In the genomic region with DNA sequence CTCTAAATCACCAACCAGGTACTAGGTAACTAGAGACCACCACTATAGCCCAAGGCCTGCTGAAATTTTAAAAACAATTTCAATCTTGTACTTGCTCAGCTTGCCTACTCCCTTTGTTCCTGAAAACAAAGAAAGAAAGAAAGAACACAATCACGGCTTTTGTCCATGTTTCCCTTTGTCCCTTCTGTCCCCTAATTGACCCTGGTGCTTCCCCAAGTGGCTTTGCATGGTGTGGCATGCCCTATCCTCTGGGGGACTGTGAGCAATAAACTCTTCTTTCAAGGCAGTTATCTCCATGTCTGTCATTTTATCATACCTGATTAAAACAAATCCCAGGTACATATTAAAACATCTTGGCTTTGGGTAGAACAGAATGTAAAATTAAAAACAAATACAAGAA, we compare ENCODE assay signal across 26 cellular contexts.
DNase-seq lines count a peak whose midpoint lies in the region; ATAC-seq, FAIRE-seq and TF ChIP-seq lines count a peak whose summit lies in the region.
"Had no signal": no experiment of that assay in that cellular context is flagged by ENCODE, and none has a peak within 500 bp of the region (broad histone marks: within the 10 kb centered on the region; RNA-seq: fewer than 3 reads in every experiment).

No MANE protein-coding gene starts in this region.

- intact Hi-C loops in Calu3 (cut with micrococcal nuclease; ENCODE audit: unreplicated experiment), result no loop called here

- H3K4me2 ChIP-seq in GM23338, result no peak overlapping the region
- H3K4me2 ChIP-seq: A549; BLaER1 treated with 17β-estradiol and CSF1 and Interleukin-3, amounts not matched to agents 10 nM and 100 nM; SK-N-SH had no signal

- no peaks in the 10 kb centered on the region for H3K79me2 ChIP-seq in GM23338 (replicated peaks; ENCODE audit: insufficient read depth)

- no peaks in the 10 kb centered on the region for H3K9me2 ChIP-seq in GM23338 (ENCODE audit: insufficient read depth)
- H3K9me2 ChIP-seq: SK-N-SH had no signal

- H3K27ac Mint-ChIP-seq in GM23338, result no peak overlapping the region
- H3K27ac Mint-ChIP-seq in endodermal cell, result no peak overlapping the region
- peak overlapping the region; percentile 59 for H3K27ac Mint-ChIP-seq in progenitor cell of endocrine pancreas
- no peak overlapping the region for H3K27ac Mint-ChIP-seq in Calu3 (ENCODE audit: unreplicated experiment)
- H3K27ac Mint-ChIP-seq: CD4-positive, alpha-beta T cell had no signal

- H3K27me3 Mint-ChIP-seq in GM23338 (ENCODE audit: insufficient read depth, low read depth, poor library complexity) (no peaks in the 10 kb centered on the region), endodermal cell (ENCODE audit: insufficient read depth) (no peaks in the 10 kb centered on the region), progenitor cell of endocrine pancreas (no peaks in the 10 kb centered on the region), Calu3 (ENCODE audit: unreplicated experiment) (no peaks in the 10 kb centered on the region)
- H3K27me3 Mint-ChIP-seq: CD4-positive, alpha-beta T cell had no signal

- no peaks in the 10 kb centered on the region for H3F3A ChIP-seq in GM23338 (replicated peaks; ENCODE audit: low read depth)

- peak; percentile 63 for DNase-seq in GM23338 (ENCODE audit: low spot score)
- DNase-seq in NCI-H1930 (lab: John Stamatoyannopoulos, UW), result peak; percentile 63 to 68
- no peak for DNase-seq in endodermal cell
- no peak for DNase-seq in progenitor cell of endocrine pancreas (ENCODE audit: low spot score, unreplicated experiment)
- DNase-seq in H54 (ENCODE audit: insufficient read length, low spot score), result no peak
- DNase-seq in Calu3, result no peak
- DNase-seq: AML-193; CD4-positive, alpha-beta T cell; DMS53; GDM1; GOT3; Karpas-422; NCI-H1092; NCI-H1417 treated with DMSO at 0.1 percent for 48 hours; NCI-H187 treated with DMSO at 0.1 percent for 48 hours; NCI-H2171 treated with DMSO at 0.1 percent for 48 hours; NCI-H345; NCI-H524; NCI-H774; SK-N-SH had no signal

- no peak overlapping the region for H2AFZ ChIP-seq in GM23338

- TF ChIP-seq CTCF in GM23338 (conservative IDR thresholded peaks at IDR 0.05; ENCODE audit: low read depth in 2 of 2), result peak in 1 of 2 experiments; percentile 34; a peak in 2 of 4 replicates
- TF ChIP-seq CTCF in endodermal cell (conservative IDR thresholded peaks at IDR 0.05), result peak; percentile 51
- no peak for TF ChIP-seq CTCF in progenitor cell of endocrine pancreas (IDR thresholded peaks at IDR 0.05; ENCODE audit: unreplicated experiment)
- no peak for TF ChIP-seq CTCF in Calu3 (IDR thresholded peaks at IDR 0.05; ENCODE audit: unreplicated experiment)

- CTCF ChIA-PET in Calu3 (lab: Charles Lee), result no interaction called here

- no peak overlapping the region for H3K9ac ChIP-seq in endodermal cell (ENCODE audit: extremely low read depth, low read length, poor library complexity, severe bottlenecking)
- H3K9ac ChIP-seq: BLaER1 treated with 17β-estradiol and CSF1 and Interleukin-3, amounts not matched to agents 10 nM and 100 nM; SK-N-SH had no signal

- H3K9me3 Mint-ChIP-seq in GM23338 (no peaks in the 10 kb centered on the region; the same call in 2 of the 3 replicates), endodermal cell (no peaks in the 10 kb centered on the region), progenitor cell of endocrine pancreas (ENCODE audit: low read depth) (peaks cover 15% of the 10 kb centered on the region), Calu3 (ENCODE audit: low read depth, unreplicated experiment) (no peaks in the 10 kb centered on the region)
- H3K9me3 Mint-ChIP-seq: CD4-positive, alpha-beta T cell had no signal

- no peak overlapping the region for H3K4me3 ChIP-seq in GM23338
- no peak overlapping the region for H3K4me3 ChIP-seq in endodermal cell (ENCODE audit: low read length)
- H3K4me3 ChIP-seq: A549; BLaER1 treated with 17β-estradiol and CSF1 and Interleukin-3, amounts not matched to agents 10 nM and 100 nM; GM12878 had no signal

- no peaks in the 10 kb centered on the region for H4K20me1 ChIP-seq in GM23338 (replicated peaks; ENCODE audit: insufficient read depth)
- H4K20me1 ChIP-seq: BLaER1 treated with 17β-estradiol and CSF1 and Interleukin-3, amounts not matched to agents 10 nM and 100 nM had no signal

- TF ChIP-seq POLR2A in H54 (IDR thresholded peaks at IDR 0.05; ENCODE audit: low read depth, low read length), result no peak

- H3K27ac ChIP-seq in GM23338 (ENCODE audit: low read depth), result no peak overlapping the region
- H3K27ac ChIP-seq in endodermal cell (ENCODE audit: low read depth, low read length), result no peak overlapping the region
- H3K27ac ChIP-seq: A549; BLaER1 treated with 17β-estradiol and CSF1 and Interleukin-3, amounts not matched to agents 10 nM and 100 nM had no signal

- H3K36me3 ChIP-seq in GM23338 (ENCODE audit: insufficient read depth) (no peaks in the 10 kb centered on the region), endodermal cell (ENCODE audit: control insufficient read depth, insufficient read depth, low read length) (no peaks in the 10 kb centered on the region)

- peaks cover 9% of the 10 kb centered on the region for H3K9me3 ChIP-seq in endodermal cell (ENCODE audit: control insufficient read depth, low read length)
- H3K9me3 ChIP-seq: A549 had no signal

- no peaks in the 10 kb centered on the region for H3K4me1 ChIP-seq in GM23338 (ENCODE audit: insufficient read depth)
- H3K4me1 ChIP-seq in endodermal cell (ENCODE audit: control insufficient read depth, insufficient read depth, low read length), result no peaks in the 10 kb centered on the region
- H3K4me1 ChIP-seq: A549; BLaER1 treated with 17β-estradiol and CSF1 and Interleukin-3, amounts not matched to agents 10 nM and 100 nM had no signal

- H3K36me3 Mint-ChIP-seq in GM23338 (ENCODE audit: low read depth), result peaks cover 3% of the 10 kb centered on the region; the same call in 1 of the 3 replicates
- no peaks in the 10 kb centered on the region for H3K36me3 Mint-ChIP-seq in endodermal cell (ENCODE audit: low read depth)
- H3K36me3 Mint-ChIP-seq in progenitor cell of endocrine pancreas (ENCODE audit: insufficient read depth), result no peaks in the 10 kb centered on the region
- H3K36me3 Mint-ChIP-seq in Calu3 (ENCODE audit: insufficient read depth, unreplicated experiment), result no peaks in the 10 kb centered on the region

- H3K4me3 Mint-ChIP-seq in GM23338 (no peak overlapping the region), endodermal cell (no peak overlapping the region), progenitor cell of endocrine pancreas (ENCODE audit: low read depth) (no peak overlapping the region), Calu3 (ENCODE audit: low read depth, unreplicated experiment) (no peak overlapping the region)
- H3K4me3 Mint-ChIP-seq: CD4-positive, alpha-beta T cell had no signal

- BruUV-seq in Calu3 (replicated peaks; lab: Mats Ljungman, UMichigan), result no TSS peak

- no peak for FAIRE-seq in H54 (lab: Jason Lieb, UNC)
- FAIRE-seq: A549, GM12878, HepG2, RCC 7860 had no signal

- ATAC-seq in GM23338 (peak; percentile 88), HG02678 (IDR thresholded peaks at IDR 0.05; ENCODE audit: unreplicated experiment) (no peak)
- ATAC-seq: A549, GM12878, HepG2 had no signal

- no peaks in the 10 kb centered on the region for H3K27me3 ChIP-seq in GM23338 (ENCODE audit: insufficient read depth)
- no peaks in the 10 kb centered on the region for H3K27me3 ChIP-seq in endodermal cell (ENCODE audit: control insufficient read depth, insufficient read depth, low read length, poor library complexity, severe bottlenecking)
- H3K27me3 ChIP-seq: BLaER1 treated with 17β-estradiol and CSF1 and Interleukin-3, amounts not matched to agents 10 nM and 100 nM had no signal

- peaks cover 3% of the 10 kb centered on the region; the same call in 2 of the 3 replicates for H3K4me1 Mint-ChIP-seq in GM23338
- H3K4me1 Mint-ChIP-seq in endodermal cell, result no peaks in the 10 kb centered on the region
- H3K4me1 Mint-ChIP-seq in progenitor cell of endocrine pancreas (ENCODE audit: low read depth), result peaks cover 8% of the 10 kb centered on the region
- H3K4me1 Mint-ChIP-seq in Calu3 (ENCODE audit: low read depth, unreplicated experiment), result no peaks in the 10 kb centered on the region

- 88% methylated on average over 1 of the region's 1 CpG; no CpG with 5 or more reads in 1 of the 2 experiments for WGBS in endodermal cell (ENCODE audit: insufficient coverage in 1 of 2, insufficient read length in 1 of 2), 2 experiments

TF ChIP-seq in GM23338, 12 proteins besides CTCF, POLR2A, EP300 and RAD21:
- TF ChIP-seq CREB1 (CRISPR knock-in tag; IDR thresholded peaks at IDR 0.05; ENCODE audit: low read depth), result no peak
- TF ChIP-seq EZH2phosphoT487 (IDR thresholded peaks at IDR 0.05; ENCODE audit: unreplicated experiment), result no peak
- TF ChIP-seq ETS1 (IDR thresholded peaks at IDR 0.05), result no peak

Comparison
In these comparisons a context has a peak if more than half of its experiments do, and no peak if none do; other contexts are left out.
1. DNase-seq: peak in GM23338 (single experiment) and NCI-H1930 (2 of 2); none in endodermal cell (single experiment), progenitor cell of endocrine pancreas (single experiment), H54 (single experiment) and Calu3 (single experiment).